In the genomic region with DNA sequence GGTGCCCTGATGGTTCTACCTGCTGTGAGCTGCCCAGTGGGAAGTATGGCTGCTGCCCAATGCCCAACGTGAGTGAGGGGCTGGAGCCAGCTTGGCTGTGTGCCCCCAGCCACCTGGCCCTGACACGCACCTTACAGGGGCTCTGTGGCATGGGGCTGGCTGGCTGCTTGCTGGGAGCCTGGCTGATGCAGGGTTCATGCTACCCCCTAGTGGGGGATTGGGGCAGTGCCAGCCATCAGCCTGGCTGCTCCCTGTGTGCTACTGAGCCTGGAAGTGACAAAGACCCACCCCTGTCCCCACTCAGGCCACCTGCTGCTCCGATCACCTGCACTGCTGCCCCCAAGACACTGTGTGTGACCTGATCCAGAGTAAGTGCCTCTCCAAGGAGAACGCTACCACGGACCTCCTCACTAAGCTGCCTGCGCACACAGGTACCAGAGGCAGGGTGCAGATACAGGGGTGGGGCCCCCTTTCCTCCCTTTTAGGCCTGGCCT, we compare ENCODE assay signal across 8 cellular contexts. TPM values are rescaled to one million over a fixed set of nuclear protein-coding genes. Genes with fewer than 3 reads are reported as not detected.
A peak's percentile ranks its signal among the peaks of the same experiment; 100 is the strongest.
DNase-seq lines count a peak whose midpoint lies in the region; ATAC-seq lines count a peak whose summit lies in the region.

No MANE protein-coding gene starts in this region.

- ATAC-seq in GM18502 (IDR thresholded peaks at IDR 0.05; ENCODE audit: poor library complexity, unreplicated experiment) = no peak

- peak; percentile 28 for DNase-seq in NCI-H2107 (lab: John Stamatoyannopoulos, UW)
- no peak for DNase-seq in NCI-H2107 treated with DMSO at 0.1 percent for 48 hours (lab: John Stamatoyannopoulos, UW; ENCODE audit: unreplicated experiment)
- peak; percentile 72 for DNase-seq in NCI-H1694 treated with DMSO at 0.1 percent for 48 hours (lab: John Stamatoyannopoulos, UW)
- DNase-seq in activated CD4-positive, alpha-beta T cell treated with anti-CD3 and anti-CD28 coated beads, Interleukin-2, amount 50 U/mL, for 1 hour = peak; percentile 72
- peak; percentile 40 to 67 for DNase-seq in dermis microvascular lymphatic vessel endothelial cell (ENCODE audit: low read depth in 2 of 2)
- peak; percentile 63 for DNase-seq in medulla oblongata (ENCODE audit: extremely low spot score)
- DNase-seq in stimulated activated CD8-positive, alpha-beta memory T cell treated with anti-CD3 and anti-CD28 coated beads, Interleukin-2, amount 100 ng/mL, for 48 hours (ENCODE audit: low read depth in 2 of 2) = peak; percentile 66

RNA-seq across cellular contexts. Expression of a gene that starts 5.7 kb away (rescaled TPM):
- 341 and 1,059 TPM in 2 replicates for total RNA-seq in dermis microvascular lymphatic vessel endothelial cell

RNA-seq across cellular contexts. Expression of a gene that starts 12.9 kb away (rescaled TPM):
- 3.9 and 6.6 TPM in 2 replicates for total RNA-seq in dermis microvascular lymphatic vessel endothelial cell

RNA-seq across cellular contexts. Expression of a gene that starts 26.2 kb away (rescaled TPM):
- total RNA-seq in dermis microvascular lymphatic vessel endothelial cell = 54.0 and 98.0 TPM in 2 replicates

RNA-seq across cellular contexts. Expression of a gene that starts 38.7 kb away (rescaled TPM):
- total RNA-seq in dermis microvascular lymphatic vessel endothelial cell = 0.13 and 0.51 TPM in 2 replicates

RNA-seq across cellular contexts. Expression of a gene that starts 42.4 kb away (rescaled TPM):
- 0.13 and 0.25 TPM in 2 replicates for total RNA-seq in dermis microvascular lymphatic vessel endothelial cell
